12 cellular contexts compared by ENCODE assay signal in genomic region chr5:87686975-87687374, GRCh38.
DNase-seq lines count a peak whose midpoint lies in the region; ATAC-seq lines count a peak whose summit lies in the region.
"Had no signal": no experiment of that assay in that cellular context is flagged by ENCODE, and none has a peak within 500 bp of the region (broad histone marks: within the 10 kb centered on the region; RNA-seq: fewer than 3 reads in every experiment).

No MANE protein-coding gene starts in this region.

- ATAC-seq in GM18508 (IDR thresholded peaks at IDR 0.05; ENCODE audit: insufficient read depth, unreplicated experiment) (peak; percentile 93), GM21423 (IDR thresholded peaks at IDR 0.05; ENCODE audit: unreplicated experiment) (peak; percentile 85), HG03060 (IDR thresholded peaks at IDR 0.05; ENCODE audit: low read depth, unreplicated experiment) (peak; percentile 90), esophagus mucosa (no peak)

- peak; percentile 22 for DNase-seq in NAMALWA (ENCODE audit: low spot score)
- no peak for DNase-seq in activated CD4-positive, alpha-beta T cell treated with anti-CD3 and anti-CD28 coated beads, Interleukin-2, amount 50 U/mL, for 1 hour
- no peak for DNase-seq in NCI-H748 (lab: John Stamatoyannopoulos, UW; ENCODE audit: unreplicated experiment)
- no peak for DNase-seq in GM19238 (ENCODE audit: insufficient read length, low spot score)
- DNase-seq: amygdala, mesenchymal stem cell, NCI-H524, SW 1271 had no signal
